8 cellular contexts compared by ENCODE assay signal in genomic region chr2:100197643-100198153, GRCh38. TPM values are rescaled to one million over a fixed set of nuclear protein-coding genes. Genes with fewer than 3 reads are reported as not detected.
A peak's percentile ranks its signal among the peaks of the same experiment; 100 is the strongest.
DNase-seq lines count a peak whose midpoint lies in the region; ATAC-seq, FAIRE-seq and TF ChIP-seq lines count a peak whose summit lies in the region.

No MANE protein-coding gene starts in this region.

- CTCF ChIA-PET in HepG2 (lab: Yijun Ruan, JAX; ENCODE audit: low intra/inter-chr PET ratio, low total read pairs), result no interaction called here

- H3K4me3 ChIP-seq in coronary artery, result peak overlapping the region; percentile 22
- no peak overlapping the region for H3K4me3 ChIP-seq in HepG2 (replicated peaks in 1 of 3; ENCODE audit: insufficient read depth in 1 of 3, low read depth in 2 of 3, low read length in 3 of 3)
- H3K4me3 ChIP-seq in stomach smooth muscle (ENCODE audit: low read length in 2 of 2), result peak overlapping the region in 1 of 2 donors; percentile 29

- H3K79me2 ChIP-seq in HepG2 (ENCODE audit: insufficient read depth, low read length), result no peaks in the 10 kb centered on the region

- TF ChIP-seq CTCF in coronary artery (IDR thresholded peaks at IDR 0.05), result no peak
- no peak for TF ChIP-seq CTCF in HepG2 (CRISPR knock-in tag; IDR thresholded peaks at IDR 0.05)

- H3K9ac ChIP-seq in HepG2 (ENCODE audit: insufficient read depth, low read depth, low read length) (no peak overlapping the region), stomach smooth muscle (ENCODE audit: low read length in 2 of 2) (peak overlapping the region; percentile 3 to 64)

- H2AFZ ChIP-seq in HepG2 (ENCODE audit: low read length), result no peak overlapping the region

- H3K4me1 ChIP-seq in HepG2 (ENCODE audit: insufficient read depth, low read length) (peaks cover 5% of the 10 kb centered on the region; the same call in 1 of the 2 replicates), stomach smooth muscle (ENCODE audit: control insufficient read depth, insufficient read depth, low read length) (peaks cover 27% of the 10 kb centered on the region)

- POLR2A ChIA-PET in HepG2 (lab: Yijun Ruan, JAX), result no interaction called here

- intact Hi-C loops in HepG2 (cut with micrococcal nuclease; ENCODE audit: unreplicated experiment), result no loop called here

- BruUV-seq in HepG2 (replicated peaks; lab: Mats Ljungman, UMichigan), result no TSS peak

- TF ChIP-seq POLR2A in HepG2 (IDR thresholded peaks at IDR 0.05; ENCODE audit: insufficient read depth in 1 of 2, low read depth in 2 of 2, low read length in 2 of 2), result no peak

- peak; percentile 48 for ATAC-seq in HepG2
- no peak for ATAC-seq in GM21528 (IDR thresholded peaks at IDR 0.05; ENCODE audit: low FRiP score, unreplicated experiment)

- no peaks in the 10 kb centered on the region for H4K20me1 ChIP-seq in HepG2 (ENCODE audit: insufficient read depth, low read length)

- FAIRE-seq in HepG2 (lab: Jason Lieb, UNC), result no peak

- WGBS in HepG2 (ENCODE audit: low lambda C conversion rate), result 8% methylated on average over 8 of the region's 8 CpGs

- no peak for TF ChIP-seq RAD21 in HepG2 (CRISPR knock-in tag; IDR thresholded peaks at IDR 0.05)

- H3K9me3 ChIP-seq in HepG2 (ENCODE audit: low read length) (no peaks in the 10 kb centered on the region), stomach smooth muscle (ENCODE audit: control insufficient read depth in 2 of 2, low read length in 2 of 2) (no peaks in the 10 kb centered on the region)

- TF ChIP-seq EP300 in HepG2 (IDR thresholded peaks at IDR 0.05; ENCODE audit: low read depth in 2 of 2, low read length in 2 of 2) (no peak), HepG2 (CRISPR knock-in tag; IDR thresholded peaks at IDR 0.05; ENCODE audit: borderline replicate concordance) (no peak)

- peaks cover 3 to 12% of the 10 kb centered on the region in 2 experiments; a peak in 3 of 5 replicates for H3K27me3 ChIP-seq in HepG2 (ENCODE audit: control insufficient read depth in 1 of 2, insufficient read depth in 2 of 2, low read length in 2 of 2)
- H3K27me3 ChIP-seq in stomach smooth muscle (ENCODE audit: control insufficient read depth in 1 of 2, insufficient read depth in 2 of 2, low read length in 2 of 2), result no peaks in the 10 kb centered on the region

- DNase-seq in NCI-H187 treated with DMSO at 0.1 percent for 48 hours (lab: John Stamatoyannopoulos, UW), result peak; percentile 62
- DNase-seq in coronary artery (ENCODE audit: low spot score), result peak; percentile 82
- DNase-seq in HepG2 (ENCODE audit: low spot score), result no peak
- DNase-seq in stimulated activated CD4-positive, alpha-beta T cell treated with anti-CD3 and anti-CD28 coated beads, Interleukin-4, amount 100 ng/mL, for 24 hours, result no peak
- no peak for DNase-seq in stimulated activated CD4-positive, alpha-beta T cell treated with anti-CD3 and anti-CD28 coated beads, Interleukin-4, amount 100 ng/mL, for 4 hours
- no peak for DNase-seq in DMS114 treated with DMSO at 0.1 percent for 48 hours (lab: John Stamatoyannopoulos, UW; ENCODE audit: unreplicated experiment)

- H3K27ac ChIP-seq in coronary artery (peak overlapping the region; percentile 85 to 94), HepG2 (ENCODE audit: extremely low read length, insufficient read depth, low read length) (no peak overlapping the region), stomach smooth muscle (ENCODE audit: low read length) (peak overlapping the region; percentile 67)

- H3K36me3 ChIP-seq in HepG2 (replicated peaks in 1 of 2; ENCODE audit: control insufficient read depth in 1 of 2, insufficient read depth in 2 of 2, low read length in 2 of 2) (no peaks in the 10 kb centered on the region), stomach smooth muscle (ENCODE audit: control insufficient read depth in 2 of 2, insufficient read depth in 2 of 2, low read length in 2 of 2) (no peaks in the 10 kb centered on the region)

- in situ Hi-C loops in HepG2 (cut with HindIII; ENCODE audit: extremely low pct_ligation_motif_present, low pct_unique_long_range_greater_than_20kb), result no loop called here

- no peak overlapping the region for H3K4me2 ChIP-seq in HepG2 (ENCODE audit: low read depth, low read length)

TF ChIP-seq in HepG2, 621 proteins besides CTCF, POLR2A, EP300 and RAD21:
- 0 out of 2 replicates have a peak, but pooled peaks have one; percentile 30 for TF ChIP-seq RXRB (CRISPR knock-in tag; IDR thresholded peaks at IDR 0.05; ENCODE audit: borderline replicate concordance)
- peak; percentile 70 for TF ChIP-seq RARA (CRISPR knock-in tag; IDR thresholded peaks at IDR 0.05)
- TF ChIP-seq UBTF (CRISPR knock-in tag; IDR thresholded peaks at IDR 0.05), result 0 out of 2 replicates have a peak, but pooled peaks have one; percentile 21
- TF ChIP-seq FOXO4 (CRISPR knock-in tag; conservative IDR thresholded peaks at IDR 0.05), result no peak
- TF ChIP-seq GRHL1 (CRISPR knock-in tag; conservative IDR thresholded peaks at IDR 0.05), result no peak

RNA-seq across cellular contexts. Expression of gene AFF3, which starts 55.3 kb away (rescaled TPM):
- not detected in 2 replicates for total RNA-seq in HepG2 (2016; rRNA removed; fragmentation: Illumina TruSeq; extraction: Trizol)
- total RNA-seq in HepG2 (2016; cell fraction: cytosol; rRNA removed; fragmentation: Illumina TruSeq; extraction: Trizol; ENCODE audit: low read depth), result not detected in 2 replicates
- not detected in 2 replicates for total RNA-seq in HepG2 (2016; cell fraction: insoluble cytoplasmic fraction; rRNA removed; fragmentation: Illumina TruSeq; extraction: Trizol)
- total RNA-seq in HepG2 (2016; cell fraction: membrane; rRNA removed; fragmentation: Illumina TruSeq; extraction: Trizol), result not detected in 2 replicates
- total RNA-seq in HepG2 (2016; cell fraction: nucleus; rRNA removed; fragmentation: Illumina TruSeq; extraction: Trizol), result not detected in 2 replicates
- not detected in 2 replicates for polyA plus RNA-seq in HepG2 (2011; rRNA removed)
- not detected in 2 replicates for polyA plus RNA-seq in HepG2 (2011; cell fraction: cytosol; rRNA removed)
- polyA plus RNA-seq in HepG2 (2011; cell fraction: nucleus; rRNA removed), result not detected in 2 replicates
- polyA plus RNA-seq in HepG2 (2012), result not detected in 2 replicates
- not detected in 2 replicates for polyA plus RNA-seq in HepG2 (2016; cell fraction: cytosol; fragmentation: Illumina TruSeq; extraction: Trizol; ENCODE audit: low read depth)
- not detected in 2 replicates for polyA plus RNA-seq in HepG2 (2016; cell fraction: insoluble cytoplasmic fraction; fragmentation: Illumina TruSeq; extraction: Trizol; ENCODE audit: low read depth)
- not detected in 2 replicates for polyA plus RNA-seq in HepG2 (2016; cell fraction: membrane; fragmentation: Illumina TruSeq; extraction: Trizol; ENCODE audit: low read depth)
- not detected in 2 replicates for polyA plus RNA-seq in HepG2 (2016; cell fraction: nucleus; fragmentation: Illumina TruSeq; extraction: Trizol; ENCODE audit: insufficient read depth, low read depth)
- not detected in 2 replicates for polyA minus RNA-seq in HepG2 (2011; rRNA and poly(A)+ RNA removed; ENCODE audit: low replicate concordance)
- not detected in 2 replicates for polyA minus RNA-seq in HepG2 (2011; cell fraction: cytosol; rRNA and poly(A)+ RNA removed)
- not detected in 2 replicates for polyA minus RNA-seq in HepG2 (2011; cell fraction: nucleus; rRNA and poly(A)+ RNA removed)

Comparison
In these comparisons a context has a peak if more than half of its experiments do, and no peak if none do; other contexts are left out.
1. DNase-seq: peak in NCI-H187 treated with DMSO at 0.1 percent for 48 hours (single experiment) and coronary artery (single experiment); none in HepG2 (single experiment), stimulated activated CD4-positive, alpha-beta T cell treated with anti-CD3 and anti-CD28 coated beads, Interleukin-4, amount 100 ng/mL, for 24 hours (single experiment), stimulated activated CD4-positive, alpha-beta T cell treated with anti-CD3 and anti-CD28 coated beads, Interleukin-4, amount 100 ng/mL, for 4 hours (0 of 2) and DMS114 treated with DMSO at 0.1 percent for 48 hours (single experiment).